ENCODE assay signal across 14 cellular contexts in the genomic region with DNA sequence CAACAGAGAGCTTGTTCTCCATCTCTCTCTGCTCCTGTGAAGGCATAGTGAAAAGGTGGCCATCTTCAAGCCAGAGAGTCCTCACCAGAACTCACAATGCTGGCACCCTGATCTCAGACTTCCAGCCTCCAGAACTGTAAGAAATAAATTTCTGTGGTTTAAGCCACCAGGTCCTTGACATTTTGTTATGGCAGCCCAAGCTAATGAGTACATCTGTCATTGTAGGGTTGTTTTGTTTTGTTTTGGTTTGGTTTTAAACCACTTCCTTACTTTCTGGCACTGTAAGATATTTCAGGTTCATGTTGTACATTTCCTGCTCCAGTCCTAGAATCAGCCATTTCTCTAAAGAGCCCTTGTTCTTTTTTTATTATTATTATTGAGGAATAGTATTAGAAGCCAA.
"Had no signal": no experiment of that assay in that cellular context is flagged by ENCODE, and none has a peak within 500 bp of the region (broad histone marks: within the 10 kb centered on the region; RNA-seq: fewer than 3 reads in every experiment).

No MANE protein-coding gene starts in this region.

- ATAC-seq: gastrocnemius medialis; heart left ventricle; natural killer cell treated with Interleukin-12 subunit alpha and Interleukin-12 subunit beta and Interleukin-15 and Interleukin-18, amount 100 ng/mL, for 72 hours had no signal

- H3K4me3 ChIP-seq: ascending aorta, gastrocnemius medialis, heart left ventricle, stomach, testis had no signal

- DNase-seq: activated CD4-positive, alpha-beta T cell treated with anti-CD3 and anti-CD28 coated beads, Interleukin-2, amount 10 ng/mL, durations not matched to agents 7 days and 5 days; activated naive CD4-positive, alpha-beta T cell; dermis blood vessel endothelial cell; endodermal cell; gastrocnemius medialis; heart left ventricle; immature natural killer cell; mesendoderm; stimulated activated CD4-positive, alpha-beta T cell treated with anti-CD3 and anti-CD28 coated beads, Interleukin-2, amount 100 ng/mL, for 24 hours; stomach; testis had no signal

- FAIRE-seq: bronchial epithelial cell had no signal

- H3K4me1 ChIP-seq: ascending aorta, gastrocnemius medialis, heart left ventricle, stomach, testis had no signal

- H3K36me3 ChIP-seq: ascending aorta, gastrocnemius medialis, heart left ventricle, stomach had no signal

- H3K27ac ChIP-seq: ascending aorta, gastrocnemius medialis, heart left ventricle, stomach, testis had no signal

- H3K9me3 ChIP-seq: ascending aorta, gastrocnemius medialis, heart left ventricle, stomach, testis had no signal

- H3K27me3 ChIP-seq: ascending aorta, gastrocnemius medialis, stomach, testis had no signal
